20 cellular contexts compared by ENCODE assay signal in genomic region chr1:12109901-12110300, GRCh38. TPM values are rescaled to one million over a fixed set of nuclear protein-coding genes. Genes with fewer than 3 reads are reported as not detected.
DNase-seq lines count a peak whose midpoint lies in the region; ATAC-seq and TF ChIP-seq lines count a peak whose summit lies in the region.
"Had no signal": no experiment of that assay in that cellular context is flagged by ENCODE, and none has a peak within 500 bp of the region (broad histone marks: within the 10 kb centered on the region; RNA-seq: fewer than 3 reads in every experiment).

No MANE protein-coding gene starts in this region.

- no peaks in the 10 kb centered on the region for H3K23me2 ChIP-seq in H9 (ENCODE audit: insufficient read length, low read depth, low read length, poor library complexity, severe bottlenecking)

- H2BK5ac ChIP-seq in H9 (ENCODE audit: insufficient read length, low read length) = no peak overlapping the region

- no peak overlapping the region for H3T11ph ChIP-seq in H9 (ENCODE audit: low read length)

- H3K36me3 ChIP-seq in osteoblast (ENCODE audit: insufficient read depth, low read length) = no peaks in the 10 kb centered on the region
- H3K36me3 ChIP-seq: BE2C, HAP-1 had no signal

- peak overlapping the region in 2 of 3 experiments; percentile 27 to 75; a peak in 3 of 7 replicates for H3K27ac Mint-ChIP-seq in H9
- peak overlapping the region; percentile 35 for H3K27ac Mint-ChIP-seq in stimulated activated effector memory CD8-positive, alpha-beta T cell treated with anti-CD3 and anti-CD28 coated beads, Interleukin-12 subunit alpha, Interleukin-12 subunit beta, amount 100 ng/mL, for 72 hours
- H3K27ac Mint-ChIP-seq: CD4-positive, CD25-positive, alpha-beta regulatory T cell; CD8-positive, alpha-beta T cell; GM23338; HFFc6 had no signal

- H3K27me3 Mint-ChIP-seq in H9 (ENCODE audit: low read depth) = no peaks in the 10 kb centered on the region
- H3K27me3 Mint-ChIP-seq: CD4-positive, CD25-positive, alpha-beta regulatory T cell had no signal

- no peak overlapping the region for H3K18ac ChIP-seq in H9 (ENCODE audit: insufficient read length, low read depth, low read length)

- no peak overlapping the region for H2AK5ac ChIP-seq in H9 (ENCODE audit: insufficient read length, low read length)

- H3K36me3 Mint-ChIP-seq in H9 (ENCODE audit: insufficient read depth in 1 of 3, low read depth in 3 of 3) = peaks cover 0 to 6% (median 2%) of the 10 kb centered on the region in 3 experiments; a peak in 4 of 7 replicates
- peaks cover 60% of the 10 kb centered on the region for H3K36me3 Mint-ChIP-seq in stimulated activated effector memory CD8-positive, alpha-beta T cell treated with anti-CD3 and anti-CD28 coated beads, Interleukin-12 subunit alpha, Interleukin-12 subunit beta, amount 100 ng/mL, for 72 hours
- H3K36me3 Mint-ChIP-seq: CD4-positive, CD25-positive, alpha-beta regulatory T cell; CD8-positive, alpha-beta T cell had no signal

- H3K9me3 ChIP-seq in H9 (ENCODE audit: control insufficient read depth, low read depth, low read length) (no peaks in the 10 kb centered on the region), osteoblast (ENCODE audit: low read depth, low read length) (no peaks in the 10 kb centered on the region)
- H3K9me3 ChIP-seq: A549, BE2C, Caco-2, HAP-1 had no signal

- TF ChIP-seq CTCF in H9 (conservative IDR thresholded peaks at IDR 0.05) (no peak), osteoblast (IDR thresholded peaks at IDR 0.05; ENCODE audit: extremely low read depth, low read depth, low read length) (no peak)

- no peaks in the 10 kb centered on the region; the same call in 1 of the 2 replicates for H3K79me2 ChIP-seq in H9 (ENCODE audit: insufficient read depth, low read length)
- no peaks in the 10 kb centered on the region for H3K79me2 ChIP-seq in osteoblast (ENCODE audit: insufficient read depth, low read length)

- no peak overlapping the region for H3K4me2 ChIP-seq in H9 (ENCODE audit: insufficient read depth, insufficient read length, low read length)
- no peak overlapping the region for H3K4me2 ChIP-seq in osteoblast (ENCODE audit: insufficient read depth, low read length)
- H3K4me2 ChIP-seq: A549, GM23338 had no signal

- no peak overlapping the region for H3K4me3 Mint-ChIP-seq in H9
- no peak overlapping the region for H3K4me3 Mint-ChIP-seq in stimulated activated effector memory CD8-positive, alpha-beta T cell treated with anti-CD3 and anti-CD28 coated beads, Interleukin-12 subunit alpha, Interleukin-12 subunit beta, amount 100 ng/mL, for 72 hours
- H3K4me3 Mint-ChIP-seq: CD4-positive, CD25-positive, alpha-beta regulatory T cell; CD8-positive, alpha-beta T cell; GM23338; HFFc6 had no signal

- DNase-seq in H9 = no peak
- DNase-seq in osteoblast (ENCODE audit: insufficient read length, low spot score, missing footprints) = peak; percentile 44
- no peak for DNase-seq in stimulated activated effector memory CD8-positive, alpha-beta T cell treated with anti-CD3 and anti-CD28 coated beads, Interleukin-12 subunit alpha, Interleukin-12 subunit beta, amount 100 ng/mL, for 72 hours (ENCODE audit: low spot score in 2 of 2)
- DNase-seq in C1 segment of cervical spinal cord (lab: John Stamatoyannopoulos, UW) = no peak
- no peak for DNase-seq in GM19240 (ENCODE audit: insufficient read length, low spot score)
- DNase-seq: 8988T; ACHN; AML-193; BE2C; Caco-2; CD4-positive, CD25-positive, alpha-beta regulatory T cell; CD8-positive, alpha-beta T cell; DMS153; DND-41; HFFc6 had no signal

- no CpG with 5 or more reads among the region's 10 CpGs for WGBS in H9 (ENCODE audit: extremely low coverage, insufficient read length, low lambda C conversion rate)

- ATAC-seq in stimulated activated effector memory CD8-positive, alpha-beta T cell treated with anti-CD3 and anti-CD28 coated beads, Interleukin-12 subunit alpha, Interleukin-12 subunit beta, amount 100 ng/mL, for 72 hours = no peak
- no peak for ATAC-seq in GM21619 (IDR thresholded peaks at IDR 0.05; ENCODE audit: unreplicated experiment)
- ATAC-seq: A549; CD8-positive, alpha-beta T cell; GM23338 had no signal

- H3K4me3 ChIP-seq in osteoblast (ENCODE audit: insufficient read depth, low read length) = no peak overlapping the region
- H3K4me3 ChIP-seq: A549, GM23338, HAP-1 had no signal

- H3K9me3 Mint-ChIP-seq in H9 = no peaks in the 10 kb centered on the region
- no peaks in the 10 kb centered on the region for H3K9me3 Mint-ChIP-seq in stimulated activated effector memory CD8-positive, alpha-beta T cell treated with anti-CD3 and anti-CD28 coated beads, Interleukin-12 subunit alpha, Interleukin-12 subunit beta, amount 100 ng/mL, for 72 hours
- H3K9me3 Mint-ChIP-seq: CD4-positive, CD25-positive, alpha-beta regulatory T cell; CD8-positive, alpha-beta T cell; GM23338; HFFc6 had no signal

- no peak overlapping the region for H4K91ac ChIP-seq in H9 (ENCODE audit: insufficient read length, low read depth, low read length)

- no peak overlapping the region for H2BK20ac ChIP-seq in H9 (ENCODE audit: low read depth, low read length, poor library complexity, severe bottlenecking)

- H3K4ac ChIP-seq in H9 (ENCODE audit: low read depth, low read length) = no peak overlapping the region

- H3K4me1 ChIP-seq in H9 (ENCODE audit: insufficient read depth, low read length) (no peaks in the 10 kb centered on the region), osteoblast (ENCODE audit: insufficient read depth, low read length) (peaks cover 23% of the 10 kb centered on the region)
- H3K4me1 ChIP-seq: A549, BE2C, Caco-2, HAP-1 had no signal

- H2AFZ ChIP-seq in H9 (ENCODE audit: low read length) = no peak overlapping the region
- no peak overlapping the region for H2AFZ ChIP-seq in osteoblast (ENCODE audit: low read length)
- H2AFZ ChIP-seq: GM23338 had no signal

- H4K5ac ChIP-seq in H9 (ENCODE audit: insufficient read length, low read depth, low read length) = no peak overlapping the region

- H3K9ac ChIP-seq in H9 (ENCODE audit: extremely low read depth, insufficient read length, low read length) = no peak overlapping the region

- no peak overlapping the region for H2BK120ac ChIP-seq in H9 (ENCODE audit: low read depth, low read length, poor library complexity, severe bottlenecking)

- H3K23ac ChIP-seq in H9 (ENCODE audit: insufficient read length, low read depth, low read length) = no peak overlapping the region

- H2BK15ac ChIP-seq in H9 (ENCODE audit: low read depth, low read length) = no peak overlapping the region

- H3K14ac ChIP-seq in H9 (ENCODE audit: insufficient read depth, low read length) = no peak overlapping the region; the same call in 1 of the 2 replicates

- no peaks in the 10 kb centered on the region for H4K20me1 ChIP-seq in H9 (ENCODE audit: control insufficient read depth, insufficient read depth, insufficient read length)
- H4K20me1 ChIP-seq in osteoblast (ENCODE audit: insufficient read depth, low read length) = no peaks in the 10 kb centered on the region

- no peaks in the 10 kb centered on the region for H3K27me3 ChIP-seq in H9 (ENCODE audit: insufficient read depth, low read length)
- no peaks in the 10 kb centered on the region for H3K27me3 ChIP-seq in osteoblast (ENCODE audit: insufficient read depth, low read length)
- H3K27me3 ChIP-seq: BE2C had no signal

- H2BK12ac ChIP-seq in H9 (ENCODE audit: insufficient read length, low read depth, low read length) = no peak overlapping the region

- H3K4me1 Mint-ChIP-seq in H9 = no peaks in the 10 kb centered on the region; a peak in 2 of 4 replicates
- H3K4me1 Mint-ChIP-seq in stimulated activated effector memory CD8-positive, alpha-beta T cell treated with anti-CD3 and anti-CD28 coated beads, Interleukin-12 subunit alpha, Interleukin-12 subunit beta, amount 100 ng/mL, for 72 hours = peaks cover 15% of the 10 kb centered on the region
- H3K4me1 Mint-ChIP-seq: GM23338 had no signal

- no peak overlapping the region for H4K8ac ChIP-seq in H9 (replicated peaks; ENCODE audit: insufficient read length, low read depth, low read length)

- H3K27ac ChIP-seq in H9 (ENCODE audit: insufficient read length, low read depth, low read length) (no peak overlapping the region), osteoblast (ENCODE audit: low read depth, low read length) (no peak overlapping the region)
- H3K27ac ChIP-seq: A549, C4-2B had no signal

- H3K56ac ChIP-seq in H9 (ENCODE audit: insufficient read length, low read depth, low read length) = no peak overlapping the region

- no peaks in the 10 kb centered on the region for H3K79me1 ChIP-seq in H9 (ENCODE audit: insufficient read depth, low read depth, low read length, poor library complexity, severe bottlenecking)

RNA-seq across cellular contexts. Expression of gene TNFRSF8, which starts 46.8 kb away (rescaled TPM):
- total RNA-seq in H9 (2021) (2.9 and 3.2 TPM in 2 replicates), osteoblast (under 0.01 and 0.29 TPM in 2 replicates)
- total RNA-seq: Caco-2; CD8-positive, alpha-beta T cell had no signal

RNA-seq across cellular contexts. Expression of gene TNFRSF1B, which starts 56.9 kb away (rescaled TPM):
- total RNA-seq in H9 (2021) = 0.57 and 0.68 TPM in 2 replicates
- total RNA-seq in osteoblast = 11.2 and 12.7 TPM in 2 replicates
